In the genomic region with DNA sequence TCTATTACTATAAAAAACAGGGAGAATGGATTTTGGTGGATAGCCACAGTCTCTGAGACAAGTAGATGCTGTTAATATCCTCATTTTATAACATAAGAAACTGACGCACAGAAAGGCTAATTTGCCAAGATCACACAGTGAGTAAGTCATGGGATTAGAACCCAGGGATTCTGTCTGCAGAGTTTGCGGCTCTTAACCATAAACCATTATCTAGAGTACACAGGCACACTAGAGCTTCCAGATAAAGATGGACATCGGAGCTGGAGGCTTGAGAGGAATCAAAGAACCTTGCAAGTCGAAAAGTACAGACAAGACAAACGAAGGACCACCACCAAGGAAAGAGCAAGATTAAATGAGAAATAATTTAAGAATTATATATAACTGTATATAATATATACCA, we compare ENCODE assay signal across 39 cellular contexts. TPM values are rescaled to one million over a fixed set of nuclear protein-coding genes. Genes with fewer than 3 reads are reported as not detected.
"Had no signal": no experiment of that assay in that cellular context is flagged by ENCODE, and none has a peak within 500 bp of the region (broad histone marks: within the 10 kb centered on the region; RNA-seq: fewer than 3 reads in every experiment).

No MANE protein-coding gene starts in this region.

- H3K27me3 ChIP-seq: adrenal gland had no signal

- H3K9me3 ChIP-seq: adrenal gland had no signal

- H3K27ac ChIP-seq: adrenal gland, KMS-11, RWPE1, WERI-Rb-1 had no signal

- H3K9ac ChIP-seq: KMS-11 had no signal

- H3K4me1 Mint-ChIP-seq: brain had no signal

- H3K4me2 ChIP-seq: KMS-11 had no signal

- H3K4me1 ChIP-seq: adrenal gland had no signal

- DNase-seq: activated CD4-positive, alpha-beta memory T cell treated with anti-CD3 and anti-CD28 coated beads, Interleukin-2, amount 10 ng/mL, durations not matched to agents 7 days and 5 days; activated CD4-positive, alpha-beta T cell treated with anti-CD3 and anti-CD28 coated beads for 1 hour; activated CD4-positive, alpha-beta T cell treated with anti-CD3 and anti-CD28 coated beads for 48 hours; activated CD4-positive, CD25-positive, alpha-beta regulatory T cell; activated CD8-positive, alpha-beta memory T cell treated with anti-CD3 and anti-CD28 coated beads for 24 hours; activated gamma-delta T cell treated with Interleukin-2 at 50 U/mL for 16 hours; activated naive CD4-positive, alpha-beta T cell treated with anti-CD3 and anti-CD28 coated beads for 36 hours; activated T-cell treated with anti-CD3 and anti-CD28 coated beads, Interleukin-2, amount 50 U/mL, for 24 hours; adrenal gland; caudate nucleus; MM.1S; MV-4-11; NCI-H1092; NCI-H1436 treated with DMSO at 0.1 percent for 48 hours; NCI-H1694 treated with DMSO at 0.1 percent for 48 hours; NCI-H2029; NCI-H345; NCI-H524 treated with DMSO at 0.1 percent for 48 hours; PC-3; SIG-M5; SW 1271; T-helper 1 cell; T-helper 2 cell; T-helper 9 cell; WERI-Rb-1 had no signal

- H3K36me3 ChIP-seq: adrenal gland, WERI-Rb-1 had no signal

- FAIRE-seq: astrocyte, bronchial epithelial cell, RCC 7860, TTC549 had no signal

- H3K4me3 ChIP-seq: adrenal gland had no signal

- H3K4me3 Mint-ChIP-seq: activated CD4-positive, alpha-beta memory T cell treated with anti-CD3 and anti-CD28 coated beads, Interleukin-2, amount 10 ng/mL, durations not matched to agents 7 days and 5 days; activated naive CD4-positive, alpha-beta T cell treated with anti-CD3 and anti-CD28 coated beads for 36 hours; activated T-cell treated with anti-CD3 and anti-CD28 coated beads, Interleukin-2, amount 50 U/mL, for 24 hours; brain had no signal

- H3K9me3 Mint-ChIP-seq: activated CD4-positive, alpha-beta memory T cell treated with anti-CD3 and anti-CD28 coated beads, Interleukin-2, amount 10 ng/mL, durations not matched to agents 7 days and 5 days; activated naive CD4-positive, alpha-beta T cell treated with anti-CD3 and anti-CD28 coated beads for 36 hours; activated T-cell treated with anti-CD3 and anti-CD28 coated beads, Interleukin-2, amount 50 U/mL, for 24 hours had no signal

- H3K27ac Mint-ChIP-seq: activated CD4-positive, alpha-beta memory T cell treated with anti-CD3 and anti-CD28 coated beads, Interleukin-2, amount 10 ng/mL, durations not matched to agents 7 days and 5 days; activated naive CD4-positive, alpha-beta T cell treated with anti-CD3 and anti-CD28 coated beads for 36 hours; activated naive CD4-positive, alpha-beta T cell treated with anti-CD3 and anti-CD28 coated beads, Interleukin-2, amount 50 U/mL, for 72 hours; activated T-cell treated with anti-CD3 and anti-CD28 coated beads, Interleukin-2, amount 50 U/mL, for 24 hours; activated T-helper 2 cell treated with anti-CD3 and anti-CD28 coated beads, Interferon-gamma antibody, Interleukin-2, Interleukin-4, amounts not matched to agents 10 μg/mL and 5 μg/mL and 100 μg/mL, durations not matched to agents 14 hours and 24 hours and 36 hours; brain had no signal

- H3K36me3 Mint-ChIP-seq: activated naive CD4-positive, alpha-beta T cell treated with anti-CD3 and anti-CD28 coated beads, Interleukin-2, amount 50 U/mL, for 72 hours; brain had no signal

- H3K27me3 Mint-ChIP-seq: activated T-cell treated with anti-CD3 and anti-CD28 coated beads, Interleukin-2, amount 50 U/mL, for 24 hours had no signal

- ATAC-seq: activated naive CD4-positive, alpha-beta T cell treated with anti-CD3 and anti-CD28 coated beads, Interleukin-2, amount 50 U/mL, for 72 hours; PC-3; Right ventricle myocardium inferior had no signal

RNA-seq across cellular contexts. Expression of gene LGALS12, which starts 11.3 kb away (rescaled TPM):
- total RNA-seq: activated CD4-positive, alpha-beta memory T cell treated with anti-CD3 and anti-CD28 coated beads, Interleukin-2, amount 10 ng/mL, durations not matched to agents 7 days and 5 days; activated naive CD4-positive, alpha-beta T cell treated with anti-CD3 and anti-CD28 coated beads for 36 hours; activated naive CD4-positive, alpha-beta T cell treated with anti-CD3 and anti-CD28 coated beads, Interleukin-2, amount 50 U/mL, for 72 hours; astrocyte; bronchial epithelial cell; cerebellum; LHCN-M2; NCI-H460; SK-MEL-5 had no signal

RNA-seq across cellular contexts. Expression of gene PLAAT4, which starts 19.5 kb away (rescaled TPM):
- total RNA-seq: NCI-H460, SK-MEL-5 had no signal

RNA-seq across cellular contexts. Expression of gene PLAAT5, which starts 26.2 kb away (rescaled TPM):
- total RNA-seq: activated CD4-positive, alpha-beta memory T cell treated with anti-CD3 and anti-CD28 coated beads, Interleukin-2, amount 10 ng/mL, durations not matched to agents 7 days and 5 days; activated naive CD4-positive, alpha-beta T cell treated with anti-CD3 and anti-CD28 coated beads for 36 hours; activated naive CD4-positive, alpha-beta T cell treated with anti-CD3 and anti-CD28 coated beads, Interleukin-2, amount 50 U/mL, for 72 hours; bronchial epithelial cell; LHCN-M2; NCI-H460; PC-3; SK-MEL-5 had no signal

RNA-seq across cellular contexts. Expression of gene PLAAT2, which starts 46.0 kb away (rescaled TPM):
- total RNA-seq: activated CD4-positive, alpha-beta memory T cell treated with anti-CD3 and anti-CD28 coated beads, Interleukin-2, amount 10 ng/mL, durations not matched to agents 7 days and 5 days; activated naive CD4-positive, alpha-beta T cell treated with anti-CD3 and anti-CD28 coated beads for 36 hours; activated naive CD4-positive, alpha-beta T cell treated with anti-CD3 and anti-CD28 coated beads, Interleukin-2, amount 50 U/mL, for 72 hours; activated T-helper 2 cell treated with anti-CD3 and anti-CD28 coated beads, Interferon-gamma antibody, Interleukin-2, Interleukin-4, amounts not matched to agents 10 μg/mL and 5 μg/mL and 100 μg/mL, durations not matched to agents 14 hours and 24 hours and 36 hours; adrenal gland; cerebellum; LHCN-M2; NCI-H460; SK-MEL-5 had no signal
